ENCODE assay signal across 19 cellular contexts in the genomic region with DNA sequence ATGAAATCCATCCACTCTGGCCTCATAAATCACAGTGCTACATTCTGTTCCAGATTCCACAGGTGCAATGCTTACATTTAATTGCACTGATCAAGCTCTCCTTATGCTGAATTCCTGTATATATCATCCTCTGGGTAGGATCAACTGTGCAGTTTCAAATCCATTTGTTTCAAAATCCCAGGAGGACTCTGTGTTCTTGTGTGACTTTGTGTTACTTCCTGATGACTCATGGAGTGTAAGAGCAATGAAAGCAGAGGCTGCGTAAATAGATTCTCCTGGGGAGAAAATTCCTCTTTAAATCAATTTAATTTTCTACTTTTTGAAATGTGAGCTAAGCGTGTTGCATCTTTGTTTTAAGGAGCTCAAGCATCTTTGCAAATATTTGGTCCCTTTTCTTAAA.
A peak's percentile ranks its signal among the peaks of the same experiment; 100 is the strongest.
DNase-seq lines count a peak whose midpoint lies in the region; ATAC-seq, FAIRE-seq and TF ChIP-seq lines count a peak whose summit lies in the region.
"Had no signal": no experiment of that assay in that cellular context is flagged by ENCODE, and none has a peak within 500 bp of the region (broad histone marks: within the 10 kb centered on the region; RNA-seq: fewer than 3 reads in every experiment).

No MANE protein-coding gene starts in this region.

- peak; percentile 28 for DNase-seq in AG04449 (ENCODE audit: low read depth, low spot score)
- peak; percentile 22 for DNase-seq in HTR-8/SVneo (ENCODE audit: insufficient read length, low spot score)
- DNase-seq in brain pericyte (ENCODE audit: low read depth, low spot score) = peak; percentile 16
- peak; percentile 39 for DNase-seq in kidney epithelial cell (ENCODE audit: low read depth)
- DNase-seq in left lobe of liver (ENCODE audit: low spot score) = no peak
- DNase-seq in GM23338 (ENCODE audit: low spot score) = no peak
- DNase-seq: activated CD4-positive, alpha-beta T cell treated with anti-CD3 and anti-CD28 coated beads, Interleukin-2, amount 50 U/mL, for 48 hours; activated effector memory CD4-positive, alpha-beta T cell treated with Interleukin-2 at 50 U/mL for 16 hours; heart right ventricle; Karpas-422; NCI-H2081; occipital lobe had no signal

- H3K27me3 ChIP-seq in kidney epithelial cell (ENCODE audit: control insufficient read depth, insufficient read depth, low read length) (no peaks in the 10 kb centered on the region), GM23338 (ENCODE audit: insufficient read depth) (no peaks in the 10 kb centered on the region)
- H3K27me3 ChIP-seq: heart right ventricle had no signal

- no peak overlapping the region for H3K27ac Mint-ChIP-seq in GM23338
- H3K27ac Mint-ChIP-seq: B cell; T-helper 1 cell treated with Interleukin-12 subunit alpha and Interleukin-12 subunit beta and Interleukin-4 antibody, amounts not matched to agents 30 μg/mL and 1 μg/mL, for 36 hours had no signal

- peaks cover 12% of the 10 kb centered on the region for H3K4me1 Mint-ChIP-seq in GM23338
- H3K4me1 Mint-ChIP-seq: B cell had no signal

- H3K36me3 Mint-ChIP-seq in GM23338 (ENCODE audit: low read depth) = peaks cover 16% of the 10 kb centered on the region

- H3K36me3 ChIP-seq in kidney epithelial cell (ENCODE audit: control insufficient read depth, insufficient read depth, low read length) = no peaks in the 10 kb centered on the region
- no peaks in the 10 kb centered on the region for H3K36me3 ChIP-seq in GM23338 (ENCODE audit: insufficient read depth)
- H3K36me3 ChIP-seq: heart right ventricle had no signal

- no peak overlapping the region for H2AFZ ChIP-seq in GM23338

- no peaks in the 10 kb centered on the region for H3K27me3 Mint-ChIP-seq in GM23338 (ENCODE audit: insufficient read depth, low read depth, poor library complexity)
- H3K27me3 Mint-ChIP-seq: B cell had no signal

- TF ChIP-seq POLR2A in GM18505 (IDR thresholded peaks at IDR 0.05; ENCODE audit: borderline replicate concordance, extremely low read depth, insufficient read depth, insufficient read length) = no peak

- TF ChIP-seq CTCF in AG04449 (IDR thresholded peaks at IDR 0.05; ENCODE audit: insufficient read depth, low read length, missing control alignments) (no peak), kidney epithelial cell (IDR thresholded peaks at IDR 0.05; ENCODE audit: insufficient read depth, low read length, poor library complexity, severe bottlenecking) (no peak), GM23338 (conservative IDR thresholded peaks at IDR 0.05; ENCODE audit: low read depth in 2 of 2) (no peak)

- POLR2A ChIA-PET in AG04449 (lab: Yijun Ruan, JAX) = interaction anchor here (0.6 kb wide), 1 partner anchor 75 kb away, joined by 3 read pairs; no protein-coding TSS in a partner anchor

- no peaks in the 10 kb centered on the region for H3F3A ChIP-seq in GM23338 (replicated peaks; ENCODE audit: low read depth)

- H3K79me2 ChIP-seq in GM23338 (replicated peaks; ENCODE audit: insufficient read depth) = no peaks in the 10 kb centered on the region

- no peak overlapping the region for H3K27ac ChIP-seq in GM23338 (ENCODE audit: low read depth)
- H3K27ac ChIP-seq: heart right ventricle had no signal

- CTCF ChIA-PET in AG04449 (lab: Yijun Ruan, JAX) = interaction anchor here (1.0 to 1.7 kb wide), 2 partner anchors 298 to 469 kb away, joined by 3 to 6 read pairs; no protein-coding TSS in a partner anchor

- no peaks in the 10 kb centered on the region for H4K20me1 ChIP-seq in GM23338 (replicated peaks; ENCODE audit: insufficient read depth)

- no peak for ATAC-seq in activated CD4-positive, CD25-positive, alpha-beta regulatory T cell treated with anti-CD3 and anti-CD28 coated beads, Interleukin-2, amount 50 U/mL, for 24 hours
- ATAC-seq in GM18505 (IDR thresholded peaks at IDR 0.05; ENCODE audit: unreplicated experiment) = no peak
- no peak for ATAC-seq in left lobe of liver
- no peak for ATAC-seq in GM23338
- ATAC-seq: heart right ventricle had no signal

- no peak overlapping the region for H3K4me2 ChIP-seq in GM23338

- H3K4me3 ChIP-seq in AG04449 (ENCODE audit: low read depth, low read length) (no peak overlapping the region), kidney epithelial cell (ENCODE audit: low read depth, low read length) (no peak overlapping the region), GM23338 (no peak overlapping the region)
- H3K4me3 ChIP-seq: heart right ventricle, lung had no signal

- peaks cover 4% of the 10 kb centered on the region; the same call in 1 of the 2 replicates for H3K9me2 ChIP-seq in GM23338 (ENCODE audit: insufficient read depth)

- peaks cover 16% of the 10 kb centered on the region for H3K9me3 Mint-ChIP-seq in GM23338

- H3K4me1 ChIP-seq in GM23338 (ENCODE audit: insufficient read depth) = peaks cover 25% of the 10 kb centered on the region
- H3K4me1 ChIP-seq: heart right ventricle had no signal

- FAIRE-seq in HTR-8/SVneo (lab: Jason Lieb, UNC) = no peak
- FAIRE-seq: colon, GM18507 had no signal

- H3K4me3 Mint-ChIP-seq in GM23338 = no peak overlapping the region
- H3K4me3 Mint-ChIP-seq: B cell; T-helper 1 cell treated with Interleukin-12 subunit alpha and Interleukin-12 subunit beta and Interleukin-4 antibody, amounts not matched to agents 30 μg/mL and 1 μg/mL, for 36 hours had no signal

TF ChIP-seq in GM23338, 12 proteins besides CTCF, POLR2A, EP300 and RAD21 (continues in another document):
- TF ChIP-seq EZH2phosphoT487 (IDR thresholded peaks at IDR 0.05; ENCODE audit: unreplicated experiment) (no peak), EZH2 (IDR thresholded peaks at IDR 0.05; ENCODE audit: low read depth, unreplicated experiment) (no peak), NANOG (IDR thresholded peaks at IDR 0.05; ENCODE audit: borderline replicate concordance) (no peak), STAT1 (IDR thresholded peaks at IDR 0.05; ENCODE audit: unreplicated experiment) (no peak), ETS1 (IDR thresholded peaks at IDR 0.05) (no peak)
- TF ChIP-seq, protein P1, sequence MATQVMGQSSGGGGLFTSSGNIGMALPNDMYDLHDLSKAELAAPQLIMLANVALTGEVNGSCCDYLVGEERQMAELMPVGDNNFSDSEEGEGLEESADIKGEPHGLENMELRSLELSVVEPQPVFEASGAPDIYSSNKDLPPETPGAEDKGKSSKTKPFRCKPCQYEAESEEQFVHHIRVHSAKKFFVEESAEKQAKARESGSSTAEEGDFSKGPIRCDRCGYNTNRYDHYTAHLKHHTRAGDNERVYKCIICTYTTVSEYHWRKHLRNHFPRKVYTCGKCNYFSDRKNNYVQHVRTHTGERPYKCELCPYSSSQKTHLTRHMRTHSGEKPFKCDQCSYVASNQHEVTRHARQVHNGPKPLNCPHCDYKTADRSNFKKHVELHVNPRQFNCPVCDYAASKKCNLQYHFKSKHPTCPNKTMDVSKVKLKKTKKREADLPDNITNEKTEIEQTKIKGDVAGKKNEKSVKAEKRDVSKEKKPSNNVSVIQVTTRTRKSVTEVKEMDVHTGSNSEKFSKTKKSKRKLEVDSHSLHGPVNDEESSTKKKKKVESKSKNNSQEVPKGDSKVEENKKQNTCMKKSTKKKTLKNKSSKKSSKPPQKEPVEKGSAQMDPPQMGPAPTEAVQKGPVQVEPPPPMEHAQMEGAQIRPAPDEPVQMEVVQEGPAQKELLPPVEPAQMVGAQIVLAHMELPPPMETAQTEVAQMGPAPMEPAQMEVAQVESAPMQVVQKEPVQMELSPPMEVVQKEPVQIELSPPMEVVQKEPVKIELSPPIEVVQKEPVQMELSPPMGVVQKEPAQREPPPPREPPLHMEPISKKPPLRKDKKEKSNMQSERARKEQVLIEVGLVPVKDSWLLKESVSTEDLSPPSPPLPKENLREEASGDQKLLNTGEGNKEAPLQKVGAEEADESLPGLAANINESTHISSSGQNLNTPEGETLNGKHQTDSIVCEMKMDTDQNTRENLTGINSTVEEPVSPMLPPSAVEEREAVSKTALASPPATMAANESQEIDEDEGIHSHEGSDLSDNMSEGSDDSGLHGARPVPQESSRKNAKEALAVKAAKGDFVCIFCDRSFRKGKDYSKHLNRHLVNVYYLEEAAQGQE (IDR thresholded peaks at IDR 0.05; ENCODE audit: unreplicated experiment) = no peak

Comparison
In these comparisons a context has a peak if more than half of its experiments do, and no peak if none do; other contexts are left out.
1. DNase-seq: peak in AG04449 (single experiment), HTR-8/SVneo (single experiment), brain pericyte (single experiment) and kidney epithelial cell (single experiment); none in left lobe of liver (single experiment) and GM23338 (single experiment).